ENCODE assay signal across 21 cellular contexts in the genomic region with DNA sequence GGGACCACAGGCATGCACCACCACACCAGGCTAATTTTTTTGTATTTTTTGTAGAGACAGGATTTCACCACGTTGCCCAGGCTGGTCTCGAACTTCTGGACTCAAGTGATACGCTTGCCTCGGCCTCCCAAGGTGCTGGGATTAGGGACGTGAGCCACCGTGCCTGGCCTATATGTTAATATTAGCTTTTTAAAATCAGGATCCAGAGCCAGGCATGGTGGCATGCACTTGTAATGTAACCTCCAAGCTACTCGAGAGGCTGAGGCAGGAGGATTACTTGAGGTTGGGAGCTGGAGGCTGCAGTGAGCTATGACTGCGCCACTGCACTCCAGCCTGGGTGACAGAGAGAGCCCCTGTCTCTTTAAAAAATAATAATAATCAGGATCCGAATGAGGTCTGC.
"Had no signal": no experiment of that assay in that cellular context is flagged by ENCODE, and none has a peak within 500 bp of the region (broad histone marks: within the 10 kb centered on the region; RNA-seq: fewer than 3 reads in every experiment).

No MANE protein-coding gene starts in this region.

- H3K4me3 Mint-ChIP-seq: naive thymus-derived CD4-positive, alpha-beta T cell; nephron progenitor cell; stimulated activated memory B cell treated with anti-CD40 and anti-IgM and Interleukin-4, amounts not matched to agents 10 μg/mL and 1 μg/mL and 100 μg/mL, for 72 hours had no signal

- H3K9me3 ChIP-seq: left lung, sigmoid colon, thoracic aorta, transverse colon, vagina had no signal

- H3K9me3 Mint-ChIP-seq: nephron progenitor cell had no signal

- H3K27ac Mint-ChIP-seq: naive thymus-derived CD4-positive, alpha-beta T cell; nephron progenitor cell; progenitor cell of endocrine pancreas; stimulated activated memory B cell treated with anti-CD40 and anti-IgM and Interleukin-4, amounts not matched to agents 10 μg/mL and 1 μg/mL and 100 μg/mL, for 72 hours had no signal

- H3K4me3 ChIP-seq: coronary artery, left lung, sigmoid colon, thoracic aorta, transverse colon, vagina had no signal

- DNase-seq: dermis blood vessel endothelial cell; effector memory CD4-positive, alpha-beta T cell; erythroblast; left cardiac atrium; left lung; mesenchymal stem cell; midbrain; nephron progenitor cell; nucleus accumbens; sigmoid colon; stimulated activated CD4-positive, alpha-beta T cell treated with anti-CD3 and anti-CD28 coated beads, Interleukin-2, amount 100 ng/mL, for 24 hours; stimulated activated CD4-positive, alpha-beta T cell treated with anti-CD3 and anti-CD28 coated beads, Interleukin-4, amount 100 ng/mL, for 24 hours; stimulated activated naive CD8-positive, alpha-beta T cell treated with anti-CD3 and anti-CD28 coated beads, Interleukin-15, Interleukin-2, amounts not matched to agents 100 U/mL and 50 U/mL, for 24 hours; transverse colon had no signal

- H3K36me3 ChIP-seq: left lung, sigmoid colon, thoracic aorta, transverse colon, vagina had no signal

- H3K4me1 ChIP-seq: parathyroid adenoma had no signal

- H3K27ac ChIP-seq: coronary artery, left lung, parathyroid adenoma, sigmoid colon, thoracic aorta, vagina had no signal

- ATAC-seq: left cardiac atrium; naive thymus-derived CD4-positive, alpha-beta T cell; stimulated activated memory B cell treated with anti-CD40 and anti-IgM and Interleukin-4, amounts not matched to agents 10 μg/mL and 1 μg/mL and 100 μg/mL, for 72 hours; stimulated activated naive CD8-positive, alpha-beta T cell treated with anti-CD3 and anti-CD28 coated beads, Interleukin-15, Interleukin-2, amounts not matched to agents 100 U/mL and 50 U/mL, for 24 hours had no signal

- H3K27me3 Mint-ChIP-seq: progenitor cell of endocrine pancreas had no signal

- H3K27me3 ChIP-seq: left lung, sigmoid colon, transverse colon, vagina had no signal
